ENCODE assay signal across 24 cellular contexts in genomic region chr2:114614599-114614998, GRCh38.
DNase-seq lines count a peak whose midpoint lies in the region; ATAC-seq and TF ChIP-seq lines count a peak whose summit lies in the region.
"Had no signal": no experiment of that assay in that cellular context is flagged by ENCODE, and none has a peak within 500 bp of the region (broad histone marks: within the 10 kb centered on the region; RNA-seq: fewer than 3 reads in every experiment).

No MANE protein-coding gene starts in this region.

- H2AFZ ChIP-seq in Loucy (ENCODE audit: low read length) (no peak overlapping the region), hepatocyte (no peak overlapping the region)
- H2AFZ ChIP-seq: PC-9 had no signal

- DNase-seq in NCI-H748 (lab: John Stamatoyannopoulos, UW; ENCODE audit: unreplicated experiment): peak; percentile 47
- no peak for DNase-seq in NCI-H748 treated with DMSO at 0.1 percent for 48 hours (lab: John Stamatoyannopoulos, UW)
- no peak for DNase-seq in hepatocyte (ENCODE audit: low spot score)
- DNase-seq in superior temporal gyrus (ENCODE audit: extremely low spot score): peak; percentile 48
- DNase-seq in activated T-helper 1 cell treated with anti-CD3 and anti-CD28 coated beads, Interleukin-12 subunit alpha, Interleukin-12 subunit beta, Interleukin-2, Interleukin-4 antibody, amounts not matched to agents 30 ng/mL and 10 ng/mL and 1 ng/mL, durations not matched to agents 14 hours and 24 hours and 36 hours (ENCODE audit: low spot score): no peak
- DNase-seq: CD4-positive, alpha-beta memory T cell; DMS79 treated with DMSO at 0.1 percent for 48 hours; H7; HFFc6; NCI-H1092; NCI-H146; NCI-H2029; NCI-H2171; NCI-H345; NCI-H524; PC-9; RPMI8226; SHP77; SW 1271 had no signal

- no peak overlapping the region for H3K4me3 Mint-ChIP-seq in activated T-helper 1 cell treated with anti-CD3 and anti-CD28 coated beads, Interleukin-12 subunit alpha, Interleukin-12 subunit beta, Interleukin-2, Interleukin-4 antibody, amounts not matched to agents 30 ng/mL and 10 ng/mL and 1 ng/mL, durations not matched to agents 14 hours and 24 hours and 36 hours
- H3K4me3 Mint-ChIP-seq: CD4-positive, alpha-beta memory T cell; HFFc6 had no signal

- H3K9me3 Mint-ChIP-seq in activated T-helper 1 cell treated with anti-CD3 and anti-CD28 coated beads, Interleukin-12 subunit alpha, Interleukin-12 subunit beta, Interleukin-2, Interleukin-4 antibody, amounts not matched to agents 30 ng/mL and 10 ng/mL and 1 ng/mL, durations not matched to agents 14 hours and 24 hours and 36 hours: no peaks in the 10 kb centered on the region

- H3K9me2 ChIP-seq in Loucy (replicated peaks; ENCODE audit: low read depth, low read length) (no peaks in the 10 kb centered on the region), hepatocyte (replicated peaks; ENCODE audit: insufficient read depth) (no peaks in the 10 kb centered on the region)

- H3K4me2 ChIP-seq in Loucy (ENCODE audit: low read depth, low read length, poor library complexity, severe bottlenecking): no peak overlapping the region
- H3K4me2 ChIP-seq in hepatocyte: no peak overlapping the region
- H3K4me2 ChIP-seq: PC-9 had no signal

- H3K4me1 Mint-ChIP-seq in activated T-helper 1 cell treated with anti-CD3 and anti-CD28 coated beads, Interleukin-12 subunit alpha, Interleukin-12 subunit beta, Interleukin-2, Interleukin-4 antibody, amounts not matched to agents 30 ng/mL and 10 ng/mL and 1 ng/mL, durations not matched to agents 14 hours and 24 hours and 36 hours (ENCODE audit: low read depth): no peaks in the 10 kb centered on the region
- H3K4me1 Mint-ChIP-seq: CD4-positive, alpha-beta memory T cell had no signal

- no peaks in the 10 kb centered on the region for H3F3A ChIP-seq in Loucy (ENCODE audit: low read depth)

- TF ChIP-seq CTCF in Loucy (conservative IDR thresholded peaks at IDR 0.05; ENCODE audit: low read length) (peak; percentile 38; the same call in 1 of the 2 replicates), hepatocyte (IDR thresholded peaks at IDR 0.05; ENCODE audit: poor library complexity) (peak; percentile 22)

- H3K27ac Mint-ChIP-seq in activated T-helper 1 cell treated with anti-CD3 and anti-CD28 coated beads, Interleukin-12 subunit alpha, Interleukin-12 subunit beta, Interleukin-2, Interleukin-4 antibody, amounts not matched to agents 30 ng/mL and 10 ng/mL and 1 ng/mL, durations not matched to agents 14 hours and 24 hours and 36 hours: no peak overlapping the region
- H3K27ac Mint-ChIP-seq: CD4-positive, alpha-beta memory T cell; HFFc6 had no signal

- no peaks in the 10 kb centered on the region for H3K4me1 ChIP-seq in Loucy (ENCODE audit: insufficient read depth, low read length, poor library complexity, severe bottlenecking)
- H3K4me1 ChIP-seq in hepatocyte (ENCODE audit: insufficient read depth): no peaks in the 10 kb centered on the region

- H3K27me3 ChIP-seq in Loucy (ENCODE audit: insufficient read depth, low read length, poor library complexity, severe bottlenecking) (no peaks in the 10 kb centered on the region), hepatocyte (no peaks in the 10 kb centered on the region)

- WGBS in hepatocyte (ENCODE audit: low lambda C conversion rate, missing lambda C conversion rate): 78% methylated on average over 4 of the region's 4 CpGs

- H4K20me1 ChIP-seq in Loucy (ENCODE audit: insufficient read depth, low read length, poor library complexity, severe bottlenecking): no peaks in the 10 kb centered on the region
- H4K20me1 ChIP-seq in hepatocyte (ENCODE audit: insufficient read depth, poor library complexity, severe bottlenecking): no peaks in the 10 kb centered on the region

- H3K36me3 Mint-ChIP-seq in activated T-helper 1 cell treated with anti-CD3 and anti-CD28 coated beads, Interleukin-12 subunit alpha, Interleukin-12 subunit beta, Interleukin-2, Interleukin-4 antibody, amounts not matched to agents 30 ng/mL and 10 ng/mL and 1 ng/mL, durations not matched to agents 14 hours and 24 hours and 36 hours (ENCODE audit: low read depth): no peaks in the 10 kb centered on the region
- H3K36me3 Mint-ChIP-seq: CD4-positive, alpha-beta memory T cell had no signal

- no peak overlapping the region for H3K27ac ChIP-seq in hepatocyte
- H3K27ac ChIP-seq: PC-9, SK-N-MC had no signal

- H3K79me2 ChIP-seq in Loucy (ENCODE audit: insufficient read depth, low read length) (no peaks in the 10 kb centered on the region), hepatocyte (no peaks in the 10 kb centered on the region)

- H3K9ac ChIP-seq in Loucy (ENCODE audit: low read depth, low read length, poor library complexity, severe bottlenecking): no peak overlapping the region

- ATAC-seq in HG02571 (IDR thresholded peaks at IDR 0.05; ENCODE audit: unreplicated experiment) (no peak), HG03342 (IDR thresholded peaks at IDR 0.05; ENCODE audit: unreplicated experiment) (no peak)
- ATAC-seq: K562 had no signal

- H3K36me3 ChIP-seq in Loucy (ENCODE audit: insufficient read depth, low read length) (no peaks in the 10 kb centered on the region), hepatocyte (replicated peaks; ENCODE audit: insufficient read depth, low read depth) (no peaks in the 10 kb centered on the region)

- H3K9me3 ChIP-seq in Loucy (ENCODE audit: insufficient read depth, low read depth, low read length) (no peaks in the 10 kb centered on the region), hepatocyte (ENCODE audit: low read depth) (no peaks in the 10 kb centered on the region)

- H3K4me3 ChIP-seq in Loucy (ENCODE audit: low read length, poor library complexity, severe bottlenecking) (no peak overlapping the region), hepatocyte (no peak overlapping the region)
- H3K4me3 ChIP-seq: K562, PC-9, SK-N-MC had no signal

- H3K27me3 Mint-ChIP-seq in activated T-helper 1 cell treated with anti-CD3 and anti-CD28 coated beads, Interleukin-12 subunit alpha, Interleukin-12 subunit beta, Interleukin-2, Interleukin-4 antibody, amounts not matched to agents 30 ng/mL and 10 ng/mL and 1 ng/mL, durations not matched to agents 14 hours and 24 hours and 36 hours (ENCODE audit: insufficient read depth): no peaks in the 10 kb centered on the region

- intact Hi-C loops in activated T-helper 1 cell treated with anti-CD3 and anti-CD28 coated beads, Interleukin-12 subunit alpha, Interleukin-12 subunit beta, Interleukin-2, Interleukin-4 antibody, amounts not matched to agents 30 ng/mL and 10 ng/mL and 1 ng/mL, durations not matched to agents 14 hours and 24 hours and 36 hours (cut with micrococcal nuclease): no loop called here

Comparison
In these comparisons a context has a peak if more than half of its experiments do, and no peak if none do; other contexts are left out.
1. DNase-seq: peak in NCI-H748 (single experiment) and superior temporal gyrus (single experiment); none in NCI-H748 treated with DMSO at 0.1 percent for 48 hours (single experiment), hepatocyte (single experiment) and activated T-helper 1 cell treated with anti-CD3 and anti-CD28 coated beads, Interleukin-12 subunit alpha, Interleukin-12 subunit beta, Interleukin-2, Interleukin-4 antibody, amounts not matched to agents 30 ng/mL and 10 ng/mL and 1 ng/mL, durations not matched to agents 14 hours and 24 hours and 36 hours (single experiment).